Comparison of ENCODE assay signal across 1 cellular context in genomic region chr1:75727571-75727970, GRCh38.
TF ChIP-seq lines count a peak whose summit lies in the region.

No MANE protein-coding gene starts in this region.

TF ChIP-seq in K562, 482 proteins besides CTCF, POLR2A, EP300 and RAD21 (continued from another document):
- TF ChIP-seq CBX5 (IDR thresholded peaks at IDR 0.05; ENCODE audit: borderline replicate concordance, low read depth) (no peak), RFX1 (IDR thresholded peaks at IDR 0.05) (peak; percentile 22; the same call in 1 of the 2 replicates), ZNF41 (CRISPR knock-in tag; conservative IDR thresholded peaks at IDR 0.05) (no peak), BACH1 (tag; IDR thresholded peaks at IDR 0.05) (no peak), SAP30 (IDR thresholded peaks at IDR 0.05; ENCODE audit: borderline replicate concordance, insufficient read depth, low read depth, low read length, poor library complexity, severe bottlenecking) (no peak), POLR3G (IDR thresholded peaks at IDR 0.05; ENCODE audit: extremely low read depth, insufficient read length, insufficient replicate concordance) (no peak), BRCA1 (IDR thresholded peaks at IDR 0.05) (no peak), BRCA1 (CRISPR knock-in tag; IDR thresholded peaks at IDR 0.05) (no peak), ZSCAN29 (IDR thresholded peaks at IDR 0.05) (no peak), VEZF1 (CRISPR knock-in tag; IDR thresholded peaks at IDR 0.05) (no peak)
- TF ChIP-seq, protein P1, sequence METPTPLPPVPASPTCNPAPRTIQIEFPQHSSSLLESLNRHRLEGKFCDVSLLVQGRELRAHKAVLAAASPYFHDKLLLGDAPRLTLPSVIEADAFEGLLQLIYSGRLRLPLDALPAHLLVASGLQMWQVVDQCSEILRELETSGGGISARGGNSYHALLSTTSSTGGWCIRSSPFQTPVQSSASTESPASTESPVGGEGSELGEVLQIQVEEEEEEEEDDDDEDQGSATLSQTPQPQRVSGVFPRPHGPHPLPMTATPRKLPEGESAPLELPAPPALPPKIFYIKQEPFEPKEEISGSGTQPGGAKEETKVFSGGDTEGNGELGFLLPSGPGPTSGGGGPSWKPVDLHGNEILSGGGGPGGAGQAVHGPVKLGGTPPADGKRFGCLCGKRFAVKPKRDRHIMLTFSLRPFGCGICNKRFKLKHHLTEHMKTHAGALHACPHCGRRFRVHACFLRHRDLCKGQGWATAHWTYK (CRISPR knock-in tag; IDR thresholded peaks at IDR 0.05) = no peak
- TF ChIP-seq, protein P2, sequence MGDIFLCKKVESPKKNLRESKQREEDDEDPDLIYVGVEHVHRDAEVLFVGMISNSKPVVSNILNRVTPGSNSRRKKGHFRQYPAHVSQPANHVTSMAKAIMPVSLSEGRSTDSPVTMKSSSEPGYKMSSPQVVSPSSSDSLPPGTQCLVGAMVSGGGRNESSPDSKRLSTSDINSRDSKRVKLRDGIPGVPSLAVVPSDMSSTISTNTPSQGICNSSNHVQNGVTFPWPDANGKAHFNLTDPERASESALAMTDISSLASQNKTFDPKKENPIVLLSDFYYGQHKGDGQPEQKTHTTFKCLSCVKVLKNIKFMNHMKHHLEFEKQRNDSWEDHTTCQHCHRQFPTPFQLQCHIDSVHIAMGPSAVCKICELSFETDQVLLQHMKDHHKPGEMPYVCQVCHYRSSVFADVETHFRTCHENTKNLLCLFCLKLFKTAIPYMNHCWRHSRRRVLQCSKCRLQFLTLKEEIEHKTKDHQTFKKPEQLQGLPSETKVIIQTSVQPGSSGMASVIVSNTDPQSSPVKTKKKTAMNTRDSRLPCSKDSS (IDR thresholded peaks at IDR 0.05; ENCODE audit: low read depth, partially characterized antibody) = no peak
- TF ChIP-seq, protein P3, sequence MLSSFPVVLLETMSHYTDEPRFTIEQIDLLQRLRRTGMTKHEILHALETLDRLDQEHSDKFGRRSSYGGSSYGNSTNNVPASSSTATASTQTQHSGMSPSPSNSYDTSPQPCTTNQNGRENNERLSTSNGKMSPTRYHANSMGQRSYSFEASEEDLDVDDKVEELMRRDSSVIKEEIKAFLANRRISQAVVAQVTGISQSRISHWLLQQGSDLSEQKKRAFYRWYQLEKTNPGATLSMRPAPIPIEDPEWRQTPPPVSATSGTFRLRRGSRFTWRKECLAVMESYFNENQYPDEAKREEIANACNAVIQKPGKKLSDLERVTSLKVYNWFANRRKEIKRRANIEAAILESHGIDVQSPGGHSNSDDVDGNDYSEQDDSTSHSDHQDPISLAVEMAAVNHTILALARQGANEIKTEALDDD (IDR thresholded peaks at IDR 0.05) = peak; percentile 31; the same call in 1 of the 2 replicates
